ENCODE assay signal across 1 cellular context in genomic region chr2:200812122-200813022, GRCh38.
TF ChIP-seq lines count a peak whose summit lies in the region.

No MANE protein-coding gene starts in this region.

TF ChIP-seq in HepG2, 621 proteins besides CTCF, POLR2A, EP300 and RAD21 (continued from another document and continues in another):
- TF ChIP-seq ARID5B (CRISPR knock-in tag; IDR thresholded peaks at IDR 0.05) (peak; percentile 43; the same call in 1 of the 2 replicates), ARNT2 (CRISPR knock-in tag; IDR thresholded peaks at IDR 0.05; ENCODE audit: low read depth) (no peak), ZNF777 (CRISPR knock-in tag; IDR thresholded peaks at IDR 0.05) (no peak; the same call in none of the 2 replicates), SMYD3 (CRISPR knock-in tag; IDR thresholded peaks at IDR 0.05) (no peak), RFX1 (IDR thresholded peaks at IDR 0.05) (no peak), ZNF326 (CRISPR knock-in tag; IDR thresholded peaks at IDR 0.05; ENCODE audit: borderline replicate concordance) (no peak), ZBTB38 (CRISPR knock-in tag; IDR thresholded peaks at IDR 0.05) (no peak), DNMT1 (CRISPR knock-in tag; IDR thresholded peaks at IDR 0.05) (no peak; the same call in 1 of the 2 replicates), MTF1 (CRISPR knock-in tag; IDR thresholded peaks at IDR 0.05) (no peak), JUND (CRISPR knock-in tag; IDR thresholded peaks at IDR 0.05) (no peak), PAX8 (CRISPR knock-in tag; IDR thresholded peaks at IDR 0.05; ENCODE audit: borderline replicate concordance) (peak; percentile 75; the same call in 1 of the 2 replicates), ZNF317 (CRISPR knock-in tag; IDR thresholded peaks at IDR 0.05) (peak; percentile 78), PTBP1 (IDR thresholded peaks at IDR 0.05; ENCODE audit: low read depth, low read length, poor library complexity, severe bottlenecking) (no peak), ZNF12 (CRISPR knock-in tag; IDR thresholded peaks at IDR 0.05) (0 out of 2 replicates have a peak, but pooled peaks have one; percentile 29), ZNF781 (CRISPR knock-in tag; IDR thresholded peaks at IDR 0.05; ENCODE audit: borderline replicate concordance, not compliant biosample characterization) (no peak), ZNF660 (CRISPR knock-in tag; IDR thresholded peaks at IDR 0.05; ENCODE audit: borderline replicate concordance, low read depth) (no peak), STAT5B (CRISPR knock-in tag; IDR thresholded peaks at IDR 0.05) (no peak), KLF12 (CRISPR knock-in tag; IDR thresholded peaks at IDR 0.05; ENCODE audit: borderline replicate concordance) (no peak), MZF1 (CRISPR knock-in tag; IDR thresholded peaks at IDR 0.05; ENCODE audit: borderline replicate concordance) (no peak), GABPB1 (CRISPR knock-in tag; IDR thresholded peaks at IDR 0.05) (no peak; the same call in 1 of the 2 replicates), TCF12 (IDR thresholded peaks at IDR 0.05) (no peak), TCF12 (CRISPR knock-in tag; IDR thresholded peaks at IDR 0.05) (peak; percentile 95), SKIL (CRISPR knock-in tag; IDR thresholded peaks at IDR 0.05; ENCODE audit: borderline replicate concordance) (no peak), ZC3H13 (CRISPR knock-in tag; IDR thresholded peaks at IDR 0.05) (peak; percentile 37; the same call in 1 of the 2 replicates), ZNF280D (CRISPR knock-in tag; IDR thresholded peaks at IDR 0.05) (no peak), AFF4 (CRISPR knock-in tag; IDR thresholded peaks at IDR 0.05) (no peak; the same call in 1 of the 2 replicates), KDM4B (CRISPR knock-in tag; IDR thresholded peaks at IDR 0.05) (peak; percentile 70; the same call in 1 of the 2 replicates), RORA (CRISPR knock-in tag; IDR thresholded peaks at IDR 0.05) (no peak), ZNF768 (CRISPR knock-in tag; IDR thresholded peaks at IDR 0.05) (peak; percentile 6; the same call in 1 of the 2 replicates), ZFP62 (CRISPR knock-in tag; IDR thresholded peaks at IDR 0.05) (no peak), MEIS1 (CRISPR knock-in tag; IDR thresholded peaks at IDR 0.05; ENCODE audit: borderline replicate concordance) (no peak; the same call in 1 of the 2 replicates), AHR (CRISPR knock-in tag; IDR thresholded peaks at IDR 0.05) (no peak), ARID2 (CRISPR knock-in tag; IDR thresholded peaks at IDR 0.05; ENCODE audit: borderline replicate concordance) (no peak), ZNF790 (CRISPR knock-in tag; IDR thresholded peaks at IDR 0.05; ENCODE audit: borderline replicate concordance) (no peak), ZFYVE20 (CRISPR knock-in tag; IDR thresholded peaks at IDR 0.05; ENCODE audit: borderline replicate concordance, low read depth) (0 out of 2 replicates have a peak, but pooled peaks have one; percentile 53), HMGA1 (CRISPR knock-in tag; conservative IDR thresholded peaks at IDR 0.05) (no peak)
- TF ChIP-seq, protein P1, sequence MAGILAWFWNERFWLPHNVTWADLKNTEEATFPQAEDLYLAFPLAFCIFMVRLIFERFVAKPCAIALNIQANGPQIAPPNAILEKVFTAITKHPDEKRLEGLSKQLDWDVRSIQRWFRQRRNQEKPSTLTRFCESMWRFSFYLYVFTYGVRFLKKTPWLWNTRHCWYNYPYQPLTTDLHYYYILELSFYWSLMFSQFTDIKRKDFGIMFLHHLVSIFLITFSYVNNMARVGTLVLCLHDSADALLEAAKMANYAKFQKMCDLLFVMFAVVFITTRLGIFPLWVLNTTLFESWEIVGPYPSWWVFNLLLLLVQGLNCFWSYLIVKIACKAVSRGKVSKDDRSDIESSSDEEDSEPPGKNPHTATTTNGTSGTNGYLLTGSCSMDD (CRISPR knock-in tag; IDR thresholded peaks at IDR 0.05), result no peak
- TF ChIP-seq, protein P2, sequence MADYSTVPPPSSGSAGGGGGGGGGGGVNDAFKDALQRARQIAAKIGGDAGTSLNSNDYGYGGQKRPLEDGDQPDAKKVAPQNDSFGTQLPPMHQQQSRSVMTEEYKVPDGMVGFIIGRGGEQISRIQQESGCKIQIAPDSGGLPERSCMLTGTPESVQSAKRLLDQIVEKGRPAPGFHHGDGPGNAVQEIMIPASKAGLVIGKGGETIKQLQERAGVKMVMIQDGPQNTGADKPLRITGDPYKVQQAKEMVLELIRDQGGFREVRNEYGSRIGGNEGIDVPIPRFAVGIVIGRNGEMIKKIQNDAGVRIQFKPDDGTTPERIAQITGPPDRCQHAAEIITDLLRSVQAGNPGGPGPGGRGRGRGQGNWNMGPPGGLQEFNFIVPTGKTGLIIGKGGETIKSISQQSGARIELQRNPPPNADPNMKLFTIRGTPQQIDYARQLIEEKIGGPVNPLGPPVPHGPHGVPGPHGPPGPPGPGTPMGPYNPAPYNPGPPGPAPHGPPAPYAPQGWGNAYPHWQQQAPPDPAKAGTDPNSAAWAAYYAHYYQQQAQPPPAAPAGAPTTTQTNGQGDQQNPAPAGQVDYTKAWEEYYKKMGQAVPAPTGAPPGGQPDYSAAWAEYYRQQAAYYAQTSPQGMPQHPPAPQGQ (CRISPR knock-in tag; IDR thresholded peaks at IDR 0.05; ENCODE audit: borderline replicate concordance), result 0 out of 2 replicates have a peak, but pooled peaks have one; percentile 69
- TF ChIP-seq, protein P3, sequence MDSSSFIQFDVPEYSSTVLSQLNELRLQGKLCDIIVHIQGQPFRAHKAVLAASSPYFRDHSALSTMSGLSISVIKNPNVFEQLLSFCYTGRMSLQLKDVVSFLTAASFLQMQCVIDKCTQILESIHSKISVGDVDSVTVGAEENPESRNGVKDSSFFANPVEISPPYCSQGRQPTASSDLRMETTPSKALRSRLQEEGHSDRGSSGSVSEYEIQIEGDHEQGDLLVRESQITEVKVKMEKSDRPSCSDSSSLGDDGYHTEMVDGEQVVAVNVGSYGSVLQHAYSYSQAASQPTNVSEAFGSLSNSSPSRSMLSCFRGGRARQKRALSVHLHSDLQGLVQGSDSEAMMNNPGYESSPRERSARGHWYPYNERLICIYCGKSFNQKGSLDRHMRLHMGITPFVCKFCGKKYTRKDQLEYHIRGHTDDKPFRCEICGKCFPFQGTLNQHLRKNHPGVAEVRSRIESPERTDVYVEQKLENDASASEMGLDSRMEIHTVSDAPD (CRISPR knock-in tag; IDR thresholded peaks at IDR 0.05), result no peak
